ENCODE assay signal across 8 cellular contexts in genomic region chr16:1533443-1533951, GRCh38. TPM values are rescaled to one million over a fixed set of nuclear protein-coding genes. Genes with fewer than 3 reads are reported as not detected.
DNase-seq lines count a peak whose midpoint lies in the region; ATAC-seq and TF ChIP-seq lines count a peak whose summit lies in the region.

Gene TMEM204, plus strand, starts transcription at chr16:1533666. Its CDS starts 610 bp downstream, at chr16:1534276.

- ATAC-seq in activated naive CD8-positive, alpha-beta T cell treated with anti-CD3 and anti-CD28 coated beads, Interleukin-2, amount 50 U/mL, for 24 hours: peak; percentile 20
- ATAC-seq in stimulated activated naive CD8-positive, alpha-beta T cell treated with anti-CD3 and anti-CD28 coated beads, Interleukin-15, amount 100 ng/mL, for 72 hours: peak; percentile 38

- no TSS peak for BruUV-seq in PC-9 (replicated peaks; lab: Mats Ljungman, UMichigan)

- no peak within 1 kb of the TSS for H3K27ac ChIP-seq in PC-9

- peak; percentile 48 for DNase-seq in HS-5 (ENCODE audit: low read depth)
- peak; percentile 39 for DNase-seq in activated naive CD8-positive, alpha-beta T cell treated with anti-CD3 and anti-CD28 coated beads, Interleukin-2, amount 50 U/mL, for 24 hours
- DNase-seq in iPS-NIHi7 (ENCODE audit: extremely low spot score): peak; percentile 58
- peak; percentile 37 to 42 for DNase-seq in stimulated activated naive CD8-positive, alpha-beta T cell treated with anti-CD3 and anti-CD28 coated beads, Interleukin-15, amount 100 ng/mL, for 72 hours
- no peak for DNase-seq in ACHN
- no peak for DNase-seq in putamen (ENCODE audit: low spot score)
- DNase-seq in PC-9: no peak
- DNase-seq in superior temporal gyrus (ENCODE audit: extremely low spot score): no peak

- no peak within 1 kb of the TSS for H3K4me2 ChIP-seq in PC-9

- CTCF ChIA-PET in PC-9 (lab: Charles Lee): no interaction called here

- TF ChIP-seq CTCF in PC-9 (conservative IDR thresholded peaks at IDR 0.05): no peak

- no peak within 1 kb of the TSS for H2AFZ ChIP-seq in PC-9

- H3K9me2 ChIP-seq in PC-9 (ENCODE audit: insufficient read depth): no peaks in the 10 kb centered on the region

- peak within 1 kb of the TSS; percentile 98 for H3K27ac Mint-ChIP-seq in activated naive CD8-positive, alpha-beta T cell treated with anti-CD3 and anti-CD28 coated beads, Interleukin-2, amount 50 U/mL, for 24 hours
- peak within 1 kb of the TSS; percentile 95 to 97 for H3K27ac Mint-ChIP-seq in stimulated activated naive CD8-positive, alpha-beta T cell treated with anti-CD3 and anti-CD28 coated beads, Interleukin-15, amount 100 ng/mL, for 72 hours

- H3K4me3 ChIP-seq in PC-9: no peak within 1 kb of the TSS

- H4K20me1 ChIP-seq in PC-9 (ENCODE audit: insufficient read depth): no peaks in the 10 kb centered on the region; the same call in 1 of the 2 replicates

- no peaks in the 10 kb centered on the region for H3K27me3 Mint-ChIP-seq in activated naive CD8-positive, alpha-beta T cell treated with anti-CD3 and anti-CD28 coated beads, Interleukin-2, amount 50 U/mL, for 24 hours
- H3K27me3 Mint-ChIP-seq in stimulated activated naive CD8-positive, alpha-beta T cell treated with anti-CD3 and anti-CD28 coated beads, Interleukin-15, amount 100 ng/mL, for 72 hours: no peaks in the 10 kb centered on the region

- no peaks in the 10 kb centered on the region for H3K9me3 Mint-ChIP-seq in activated naive CD8-positive, alpha-beta T cell treated with anti-CD3 and anti-CD28 coated beads, Interleukin-2, amount 50 U/mL, for 24 hours
- no peaks in the 10 kb centered on the region for H3K9me3 Mint-ChIP-seq in stimulated activated naive CD8-positive, alpha-beta T cell treated with anti-CD3 and anti-CD28 coated beads, Interleukin-15, amount 100 ng/mL, for 72 hours

- intact Hi-C loops in PC-9 (cut with micrococcal nuclease; ENCODE audit: unreplicated experiment): no loop called here

- H3F3A ChIP-seq in PC-9 (ENCODE audit: insufficient read depth, low read depth): no peaks in the 10 kb centered on the region

- no peaks in the 10 kb centered on the region for H3K36me3 ChIP-seq in PC-9 (ENCODE audit: low read depth)

- no peaks in the 10 kb centered on the region for H3K79me2 ChIP-seq in PC-9 (ENCODE audit: low read depth)

- peaks cover 33% of the 10 kb centered on the region for H3K36me3 Mint-ChIP-seq in activated naive CD8-positive, alpha-beta T cell treated with anti-CD3 and anti-CD28 coated beads, Interleukin-2, amount 50 U/mL, for 24 hours (ENCODE audit: low read depth)

- no peaks in the 10 kb centered on the region for H3K27me3 ChIP-seq in PC-9 (ENCODE audit: insufficient read depth, low read depth)

- H3K4me1 Mint-ChIP-seq in activated naive CD8-positive, alpha-beta T cell treated with anti-CD3 and anti-CD28 coated beads, Interleukin-2, amount 50 U/mL, for 24 hours: peaks cover 33% of the 10 kb centered on the region
- H3K4me1 Mint-ChIP-seq in stimulated activated naive CD8-positive, alpha-beta T cell treated with anti-CD3 and anti-CD28 coated beads, Interleukin-15, amount 100 ng/mL, for 72 hours: peaks cover 51% of the 10 kb centered on the region

- peak within 1 kb of the TSS; percentile 99 for H3K4me3 Mint-ChIP-seq in activated naive CD8-positive, alpha-beta T cell treated with anti-CD3 and anti-CD28 coated beads, Interleukin-2, amount 50 U/mL, for 24 hours
- peak within 1 kb of the TSS; percentile 91 to 96 for H3K4me3 Mint-ChIP-seq in stimulated activated naive CD8-positive, alpha-beta T cell treated with anti-CD3 and anti-CD28 coated beads, Interleukin-15, amount 100 ng/mL, for 72 hours

- no peaks in the 10 kb centered on the region for H3K4me1 ChIP-seq in PC-9 (replicated peaks; ENCODE audit: insufficient read depth)

- in situ Hi-C loops in ACHN (cut with HindIII; ENCODE audit: low pct_ligation_motif_present, low pct_unique_long_range_greater_than_20kb, low sequenced_read_pairs): no loop called here

- POLR2A ChIA-PET in PC-9 (lab: Charles Lee; ENCODE audit: unreplicated experiment): no interaction called here

- H3K9me3 ChIP-seq in PC-9 (ENCODE audit: insufficient read depth, low read depth): no peaks in the 10 kb centered on the region

RNA-seq across cellular contexts. Expression of gene TMEM204, which starts in this region (rescaled TPM):
- total RNA-seq in PC-9 (2021): not detected in 2 replicates

Comparison
In these comparisons a context has a peak if more than half of its experiments do, and no peak if none do; other contexts are left out.
1. DNase-seq: peak in HS-5 (single experiment), activated naive CD8-positive, alpha-beta T cell treated with anti-CD3 and anti-CD28 coated beads, Interleukin-2, amount 50 U/mL, for 24 hours (single experiment), iPS-NIHi7 (single experiment) and stimulated activated naive CD8-positive, alpha-beta T cell treated with anti-CD3 and anti-CD28 coated beads, Interleukin-15, amount 100 ng/mL, for 72 hours (2 of 2); none in ACHN (single experiment), putamen (single experiment), PC-9 (0 of 2) and superior temporal gyrus (single experiment).